2 cellular contexts compared by ENCODE assay signal in genomic region chr4:185772391-185773093, GRCh38.
TF ChIP-seq lines count a peak whose summit lies in the region.

No MANE protein-coding gene starts in this region.

TF ChIP-seq in GM12878, 131 proteins besides CTCF, POLR2A, EP300 and RAD21:
- TF ChIP-seq, protein P1, sequence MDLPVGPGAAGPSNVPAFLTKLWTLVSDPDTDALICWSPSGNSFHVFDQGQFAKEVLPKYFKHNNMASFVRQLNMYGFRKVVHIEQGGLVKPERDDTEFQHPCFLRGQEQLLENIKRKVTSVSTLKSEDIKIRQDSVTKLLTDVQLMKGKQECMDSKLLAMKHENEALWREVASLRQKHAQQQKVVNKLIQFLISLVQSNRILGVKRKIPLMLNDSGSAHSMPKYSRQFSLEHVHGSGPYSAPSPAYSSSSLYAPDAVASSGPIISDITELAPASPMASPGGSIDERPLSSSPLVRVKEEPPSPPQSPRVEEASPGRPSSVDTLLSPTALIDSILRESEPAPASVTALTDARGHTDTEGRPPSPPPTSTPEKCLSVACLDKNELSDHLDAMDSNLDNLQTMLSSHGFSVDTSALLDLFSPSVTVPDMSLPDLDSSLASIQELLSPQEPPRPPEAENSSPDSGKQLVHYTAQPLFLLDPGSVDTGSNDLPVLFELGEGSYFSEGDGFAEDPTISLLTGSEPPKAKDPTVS (IDR thresholded peaks at IDR 0.05; ENCODE audit: low read depth, low read length), result no peak
- TF ChIP-seq TCF3 (IDR thresholded peaks at IDR 0.05; ENCODE audit: borderline replicate concordance, insufficient read depth, low read depth, low read length) (no peak), SREBF2 (IDR thresholded peaks at IDR 0.05; ENCODE audit: low read length) (no peak), BCL11A (IDR thresholded peaks at IDR 0.05; ENCODE audit: low read depth, low read length) (no peak), NBN (IDR thresholded peaks at IDR 0.05) (no peak), PAX8 (IDR thresholded peaks at IDR 0.05) (no peak), CBX3 (IDR thresholded peaks at IDR 0.05; ENCODE audit: borderline replicate concordance, low read depth) (no peak), RCOR1 (conservative IDR thresholded peaks at IDR 0.05; ENCODE audit: low read depth, low read length) (no peak), TARDBP (IDR thresholded peaks at IDR 0.05; ENCODE audit: borderline replicate concordance) (no peak), SMC3 (IDR thresholded peaks at IDR 0.05; ENCODE audit: borderline replicate concordance, low read length) (no peak), E4F1 (IDR thresholded peaks at IDR 0.05; ENCODE audit: borderline replicate concordance, partially characterized antibody) (no peak), SREBF1 (IDR thresholded peaks at IDR 0.05; ENCODE audit: low read length) (no peak), ESRRA (IDR thresholded peaks at IDR 0.05; ENCODE audit: low read length) (no peak), SIX5 (IDR thresholded peaks at IDR 0.05; ENCODE audit: low read depth, low read length, severe bottlenecking) (no peak), SKIL (IDR thresholded peaks at IDR 0.05; ENCODE audit: low read depth, poor library complexity, severe bottlenecking) (no peak)
- TF ChIP-seq, protein P2, sequence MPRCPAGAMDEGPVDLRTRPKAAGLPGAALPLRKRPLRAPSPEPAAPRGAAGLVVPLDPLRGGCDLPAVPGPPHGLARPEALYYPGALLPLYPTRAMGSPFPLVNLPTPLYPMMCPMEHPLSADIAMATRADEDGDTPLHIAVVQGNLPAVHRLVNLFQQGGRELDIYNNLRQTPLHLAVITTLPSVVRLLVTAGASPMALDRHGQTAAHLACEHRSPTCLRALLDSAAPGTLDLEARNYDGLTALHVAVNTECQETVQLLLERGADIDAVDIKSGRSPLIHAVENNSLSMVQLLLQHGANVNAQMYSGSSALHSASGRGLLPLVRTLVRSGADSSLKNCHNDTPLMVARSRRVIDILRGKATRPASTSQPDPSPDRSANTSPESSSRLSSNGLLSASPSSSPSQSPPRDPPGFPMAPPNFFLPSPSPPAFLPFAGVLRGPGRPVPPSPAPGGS (IDR thresholded peaks at IDR 0.05; ENCODE audit: borderline replicate concordance, insufficient read depth, low read depth, low read length, poor library complexity, severe bottlenecking), result no peak
TF ChIP-seq in GM12878: peak in this region for 0.

TF ChIP-seq in liver, 16 proteins besides CTCF, POLR2A, EP300 and RAD21:
- TF ChIP-seq HNF4A (conservative IDR thresholded peaks at IDR 0.05), result no peak
TF ChIP-seq in liver: peak in this region for 0.
